Comparison of ENCODE assay signal across 8 cellular contexts in genomic region chr6:16759181-16759645, GRCh38. TPM values are rescaled to one million over a fixed set of nuclear protein-coding genes. Genes with fewer than 3 reads are reported as not detected.
DNase-seq lines count a peak whose midpoint lies in the region; ATAC-seq and TF ChIP-seq lines count a peak whose summit lies in the region.

No MANE protein-coding gene starts in this region.

- H3K27ac Mint-ChIP-seq in endothelial cell (ENCODE audit: unreplicated experiment) (peak overlapping the region; percentile 93), nephron progenitor cell (peak overlapping the region; percentile 92)

- peak; percentile 30 for DNase-seq in DMS 273 (lab: John Stamatoyannopoulos, UW; ENCODE audit: unreplicated experiment)
- no peak for DNase-seq in DMS 273 treated with DMSO at 0.1 percent for 48 hours (lab: John Stamatoyannopoulos, UW)
- DNase-seq in RPMI8226: peak; percentile 24
- peak; percentile 8 for DNase-seq in endothelial cell (ENCODE audit: low spot score)
- no peak for DNase-seq in nephron progenitor cell
- no peak for DNase-seq in NCI-H1092 (lab: John Stamatoyannopoulos, UW)

- ATAC-seq in HG03108 (IDR thresholded peaks at IDR 0.05; ENCODE audit: unreplicated experiment) (no peak), GM21526 (IDR thresholded peaks at IDR 0.05; ENCODE audit: low FRiP score, unreplicated experiment) (no peak)

- H3K4me3 Mint-ChIP-seq in endothelial cell (ENCODE audit: unreplicated experiment): peak overlapping the region; percentile 94
- peak overlapping the region; percentile 98 for H3K4me3 Mint-ChIP-seq in nephron progenitor cell

- no peak for TF ChIP-seq CTCF in endothelial cell (IDR thresholded peaks at IDR 0.05; ENCODE audit: unreplicated experiment)
- TF ChIP-seq CTCF in nephron progenitor cell (IDR thresholded peaks at IDR 0.05): no peak

- H3K36me3 Mint-ChIP-seq in endothelial cell (ENCODE audit: low read depth, unreplicated experiment): peaks cover 3% of the 10 kb centered on the region
- H3K36me3 Mint-ChIP-seq in nephron progenitor cell (ENCODE audit: low read depth): no peaks in the 10 kb centered on the region

- H3K9me3 Mint-ChIP-seq in endothelial cell (ENCODE audit: unreplicated experiment) (no peaks in the 10 kb centered on the region), nephron progenitor cell (no peaks in the 10 kb centered on the region)

- H3K27me3 Mint-ChIP-seq in endothelial cell (ENCODE audit: unreplicated experiment): peaks cover 5% of the 10 kb centered on the region
- H3K27me3 Mint-ChIP-seq in nephron progenitor cell (ENCODE audit: low read depth, poor library complexity): peaks cover 22% of the 10 kb centered on the region

- H3K4me1 Mint-ChIP-seq in endothelial cell (ENCODE audit: unreplicated experiment): peaks cover 18% of the 10 kb centered on the region
- peaks cover 46% of the 10 kb centered on the region for H3K4me1 Mint-ChIP-seq in nephron progenitor cell

RNA-seq across cellular contexts. Expression of gene ATXN1, which starts 2.0 kb away (rescaled TPM):
- total RNA-seq in endothelial cell (ENCODE audit: unreplicated experiment): 18.7 TPM

Comparison
In these comparisons a context has a peak if more than half of its experiments do, and no peak if none do; other contexts are left out.
1. DNase-seq: peak in DMS 273 (single experiment), RPMI8226 (single experiment) and endothelial cell (single experiment); none in DMS 273 treated with DMSO at 0.1 percent for 48 hours (single experiment), nephron progenitor cell (single experiment) and NCI-H1092 (single experiment).